Comparison of ENCODE assay signal across 17 cellular contexts in genomic region chr2:135745545-135745944, GRCh38. TPM values are rescaled to one million over a fixed set of nuclear protein-coding genes. Genes with fewer than 3 reads are reported as not detected.
DNase-seq lines count a peak whose midpoint lies in the region; ATAC-seq and TF ChIP-seq lines count a peak whose summit lies in the region.
"Had no signal": no experiment of that assay in that cellular context is flagged by ENCODE, and none has a peak within 500 bp of the region (broad histone marks: within the 10 kb centered on the region; RNA-seq: fewer than 3 reads in every experiment).

No MANE protein-coding gene starts in this region.

- CTCF ChIA-PET in CD8-positive, alpha-beta T cell (lab: Charles Lee), result no interaction called here

- peaks cover 62% of the 10 kb centered on the region for H3K4me1 Mint-ChIP-seq in CD8-positive, alpha-beta T cell (ENCODE audit: low read depth)

- H3K36me3 ChIP-seq in DND-41 (ENCODE audit: insufficient read depth, low read length) (peaks cover 66% of the 10 kb centered on the region), SJSA1 (peaks cover 57% of the 10 kb centered on the region), psoas muscle (ENCODE audit: insufficient read depth in 1 of 2, low read depth in 1 of 2) (peaks cover 5 to 35% of the 10 kb centered on the region in 2 donors)
- peaks cover 14% of the 10 kb centered on the region for H3K36me3 ChIP-seq in CD8-positive, alpha-beta T cell (ENCODE audit: insufficient read depth, low read length)

- H3K36me3 Mint-ChIP-seq in CD8-positive, alpha-beta T cell, result peaks cover 53% of the 10 kb centered on the region

- H2AFZ ChIP-seq in DND-41 (ENCODE audit: low read depth, low read length), result no peak overlapping the region

- H3K4me3 ChIP-seq in DND-41 (ENCODE audit: low read depth in 1 of 2, low read length in 2 of 2) (no peak overlapping the region), SJSA1 (no peak overlapping the region), psoas muscle (no peak overlapping the region)
- no peak overlapping the region for H3K4me3 ChIP-seq in CD8-positive, alpha-beta T cell (ENCODE audit: low read depth, low read length)
- H3K4me3 ChIP-seq: gastrocnemius medialis, GM12878 had no signal

- H3K4me1 ChIP-seq in DND-41 (ENCODE audit: insufficient read depth, low read length) (peaks cover 35% of the 10 kb centered on the region), SJSA1 (replicated peaks) (peaks cover 24% of the 10 kb centered on the region), psoas muscle (peaks cover 41% of the 10 kb centered on the region)
- peaks cover 28% of the 10 kb centered on the region for H3K4me1 ChIP-seq in CD8-positive, alpha-beta T cell (ENCODE audit: insufficient read depth, low read length)

- ATAC-seq in DND-41 (ENCODE audit: insufficient read depth, low read depth) (no peak), psoas muscle (no peak)
- no peak for ATAC-seq in CD8-positive, alpha-beta T cell
- ATAC-seq: gastrocnemius medialis, left cardiac atrium had no signal

- H3K27ac Mint-ChIP-seq in CD8-positive, alpha-beta T cell, result no peak overlapping the region
- H3K27ac Mint-ChIP-seq: T-helper 1 cell treated with Interleukin-12 subunit alpha and Interleukin-12 subunit beta and Interleukin-4 antibody, amounts not matched to agents 30 μg/mL and 1 μg/mL, for 36 hours had no signal

- no peak overlapping the region for H3K4me3 Mint-ChIP-seq in CD8-positive, alpha-beta T cell
- H3K4me3 Mint-ChIP-seq: T-helper 1 cell treated with Interleukin-12 subunit alpha and Interleukin-12 subunit beta and Interleukin-4 antibody, amounts not matched to agents 30 μg/mL and 1 μg/mL, for 36 hours had no signal

- DNase-seq in DND-41 (no peak), SJSA1 (ENCODE audit: low read depth in 1 of 2, low spot score in 2 of 2) (peak in 1 of 2 experiments; percentile 72), fibroblast of peridontal ligament (ENCODE audit: extremely low read depth) (peak; percentile 70), psoas muscle (no peak), posterior vena cava (ENCODE audit: low spot score) (no peak), NCI-H2227 treated with DMSO at 0.1 percent for 48 hours (lab: John Stamatoyannopoulos, UW) (no peak), NCI-H187 (lab: John Stamatoyannopoulos, UW) (no peak)
- no peak for DNase-seq in CD8-positive, alpha-beta T cell
- DNase-seq: activated CD4-positive, alpha-beta T cell treated with anti-CD3 and anti-CD28 coated beads, Interleukin-2, amount 50 U/mL, for 4 hours; activated effector memory CD4-positive, alpha-beta T cell treated with anti-CD3 and anti-CD28 coated beads, Interleukin-2, amount 50 U/mL, for 16 hours; gastrocnemius medialis; Karpas-422; left cardiac atrium; NCI-H2107; stimulated activated naive CD8-positive, alpha-beta T cell treated with anti-CD3 and anti-CD28 coated beads, Interleukin-15, Interleukin-2, amounts not matched to agents 100 U/mL and 50 U/mL, for 24 hours had no signal

- H3K27ac ChIP-seq in DND-41 (ENCODE audit: low read length) (no peak overlapping the region), SJSA1 (peak overlapping the region; percentile 60), psoas muscle (peak overlapping the region; percentile 100)
- H3K27ac ChIP-seq in CD8-positive, alpha-beta T cell (ENCODE audit: low read depth, low read length), result no peak overlapping the region

- no peaks in the 10 kb centered on the region for H3K27me3 Mint-ChIP-seq in CD8-positive, alpha-beta T cell (ENCODE audit: low read depth)

- TF ChIP-seq CTCF in DND-41 (IDR thresholded peaks at IDR 0.05; ENCODE audit: borderline replicate concordance, extremely low read depth, low read length, poor library complexity, severe bottlenecking) (no peak), psoas muscle (IDR thresholded peaks at IDR 0.05) (no peak)
- TF ChIP-seq CTCF in CD8-positive, alpha-beta T cell (IDR thresholded peaks at IDR 0.05), result no peak

- H3K79me2 ChIP-seq in DND-41 (ENCODE audit: insufficient read depth, low read length), result peaks cover 86% of the 10 kb centered on the region

- peaks cover 1% of the 10 kb centered on the region for H3K9me3 Mint-ChIP-seq in CD8-positive, alpha-beta T cell

- WGBS in psoas muscle, 3 donors, result 59 to 71% (median 66%) methylated on average over 3 to 4 of the region's 4 CpGs

- intact Hi-C loops in psoas muscle (cut with DNase I) (loop anchor here in 1 of 2 donors (10.0 kb wide), 2 partner anchors 211 to 591 kb away; partner anchors contain the start of genes R3HDM1 and ZRANB3), posterior vena cava (cut with DNase I) (no loop called here)
- intact Hi-C loops in CD8-positive, alpha-beta T cell (cut with DNase I, micrococcal nuclease), result loop anchor here in 1 of 2 experiments (10.0 kb wide), 2 partner anchors 239 to 639 kb away; partner anchors contain the start of gene DARS1

- H3K27me3 ChIP-seq in DND-41 (ENCODE audit: insufficient read depth, low read length, poor library complexity) (no peaks in the 10 kb centered on the region), SJSA1 (replicated peaks) (no peaks in the 10 kb centered on the region), psoas muscle (ENCODE audit: insufficient read depth in 3 of 3, low read length in 2 of 3) (no peaks in the 10 kb centered on the region)
- H3K27me3 ChIP-seq in CD8-positive, alpha-beta T cell (ENCODE audit: insufficient read depth, low read length), result no peaks in the 10 kb centered on the region
- H3K27me3 ChIP-seq: gastrocnemius medialis had no signal

- no peaks in the 10 kb centered on the region for H3K9me3 ChIP-seq in DND-41 (ENCODE audit: insufficient read depth, low read length, severe bottlenecking)
- H3K9me3 ChIP-seq in SJSA1 (replicated peaks), result no peaks in the 10 kb centered on the region
- no peaks in the 10 kb centered on the region for H3K9me3 ChIP-seq in psoas muscle
- H3K9me3 ChIP-seq in CD8-positive, alpha-beta T cell (ENCODE audit: low read length), result no peaks in the 10 kb centered on the region
- H3K9me3 ChIP-seq: gastrocnemius medialis had no signal

- H3K9ac ChIP-seq in DND-41 (ENCODE audit: low read depth, low read length), result no peak overlapping the region

- POLR2A ChIA-PET in CD8-positive, alpha-beta T cell (lab: Charles Lee), result no interaction called here

- peak overlapping the region; percentile 90; the same call in 1 of the 2 replicates for H3K4me2 ChIP-seq in DND-41 (ENCODE audit: insufficient read depth, low read length)

- peaks cover 40% of the 10 kb centered on the region for H4K20me1 ChIP-seq in DND-41 (ENCODE audit: insufficient read depth, low read length)

RNA-seq across cellular contexts. Expression of gene UBXN4, which starts 3.9 kb away (rescaled TPM):
- total RNA-seq in SJSA1 (2014; rRNA removed; shearing (Covaris generic)), result 50.1 and 76.5 TPM in 2 replicates
- 100 to 1,000 TPM in 1 of 4 donors, 10 to 100 TPM in 3; 73.3 to 101 (median 96.0) TPM for total RNA-seq in psoas muscle
- 100 to 1,000 TPM in 1 of 3 donors, 10 to 100 TPM in 2; 37.3 to 117 (median 53.1) TPM for polyA plus RNA-seq in psoas muscle
- 10 to 100 TPM; 83.6 to 88.3 TPM for total RNA-seq in posterior vena cava
- total RNA-seq in CD8-positive, alpha-beta T cell, result 100 to 1,000 TPM; 157 to 172 TPM

Comparison
In these comparisons a context has a peak if more than half of its experiments do, and no peak if none do; other contexts are left out.
1. H3K27ac ChIP-seq: peak in SJSA1 (single experiment) and psoas muscle (single experiment); none in DND-41 (single experiment) and CD8-positive, alpha-beta T cell (single experiment).